In the genomic region with DNA sequence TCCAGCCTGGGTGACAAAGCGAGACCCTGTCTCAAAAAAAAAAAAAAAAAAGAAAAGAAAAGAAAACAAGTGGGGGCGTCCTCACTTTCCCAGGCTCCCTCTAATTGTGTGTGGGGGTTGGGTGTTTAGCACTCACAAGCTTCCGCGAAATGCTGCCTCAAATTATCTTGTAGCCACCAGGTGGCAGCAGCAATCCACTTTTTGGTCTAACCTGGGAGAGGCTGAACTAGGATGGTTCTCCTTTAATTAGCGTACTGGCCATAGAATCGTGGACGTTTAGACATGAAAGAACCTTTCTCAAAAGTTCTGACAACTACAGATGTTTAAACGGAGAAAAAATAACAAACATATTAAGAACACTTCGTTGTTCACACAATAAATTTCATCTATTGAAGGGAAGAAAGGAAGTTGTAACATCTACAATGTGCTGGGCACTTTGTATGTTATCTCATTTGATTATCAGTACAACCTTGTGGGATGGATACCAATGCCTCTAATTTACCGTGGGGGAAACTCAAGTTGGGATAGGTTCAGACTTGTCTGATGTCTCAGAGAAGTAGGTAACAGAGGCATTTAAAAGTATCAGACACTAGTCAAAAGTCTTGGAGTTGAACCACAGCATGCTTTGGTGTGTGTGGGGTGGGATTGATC, we compare ENCODE assay signal across 8 cellular contexts.
DNase-seq lines count a peak whose midpoint lies in the region; ATAC-seq lines count a peak whose summit lies in the region.

No MANE protein-coding gene starts in this region.

- H3K4me3 Mint-ChIP-seq in activated naive CD8-positive, alpha-beta T cell treated with anti-CD3 and anti-CD28 coated beads, Interleukin-2, amount 50 U/mL, for 24 hours, result no peak overlapping the region

- no peaks in the 10 kb centered on the region for H3K9me3 Mint-ChIP-seq in activated naive CD8-positive, alpha-beta T cell treated with anti-CD3 and anti-CD28 coated beads, Interleukin-2, amount 50 U/mL, for 24 hours

- no peak overlapping the region for H3K27ac Mint-ChIP-seq in activated naive CD8-positive, alpha-beta T cell treated with anti-CD3 and anti-CD28 coated beads, Interleukin-2, amount 50 U/mL, for 24 hours

- DNase-seq in NCI-H187 (lab: John Stamatoyannopoulos, UW) (peak; percentile 10 to 34), NCI-H187 treated with DMSO at 0.1 percent for 48 hours (lab: John Stamatoyannopoulos, UW) (no peak), NCI-H1105 treated with DMSO at 0.1 percent for 48 hours (lab: John Stamatoyannopoulos, UW) (peak; percentile 65), SW480 (ENCODE audit: low spot score) (peak; percentile 71), left cardiac atrium (peak; percentile 82), renal cortical epithelial cell (ENCODE audit: low read depth) (peak; percentile 77)
- DNase-seq in activated naive CD8-positive, alpha-beta T cell treated with anti-CD3 and anti-CD28 coated beads, Interleukin-2, amount 50 U/mL, for 24 hours, result peak; percentile 83

- peaks cover 2% of the 10 kb centered on the region for H3K27me3 Mint-ChIP-seq in activated naive CD8-positive, alpha-beta T cell treated with anti-CD3 and anti-CD28 coated beads, Interleukin-2, amount 50 U/mL, for 24 hours

- H3K4me1 Mint-ChIP-seq in activated naive CD8-positive, alpha-beta T cell treated with anti-CD3 and anti-CD28 coated beads, Interleukin-2, amount 50 U/mL, for 24 hours, result peaks cover 1% of the 10 kb centered on the region

- intact Hi-C loops in left cardiac atrium (cut with DNase I), result no loop called here

- peak; percentile 92 for ATAC-seq in HG02763 (IDR thresholded peaks at IDR 0.05; ENCODE audit: unreplicated experiment)
- ATAC-seq in activated naive CD8-positive, alpha-beta T cell treated with anti-CD3 and anti-CD28 coated beads, Interleukin-2, amount 50 U/mL, for 24 hours, result peak; percentile 76
- peak; percentile 92 to 94 for ATAC-seq in left cardiac atrium

- H3K36me3 Mint-ChIP-seq in activated naive CD8-positive, alpha-beta T cell treated with anti-CD3 and anti-CD28 coated beads, Interleukin-2, amount 50 U/mL, for 24 hours (ENCODE audit: low read depth), result no peaks in the 10 kb centered on the region
